ENCODE assay signal across 1 cellular context in the genomic region with DNA sequence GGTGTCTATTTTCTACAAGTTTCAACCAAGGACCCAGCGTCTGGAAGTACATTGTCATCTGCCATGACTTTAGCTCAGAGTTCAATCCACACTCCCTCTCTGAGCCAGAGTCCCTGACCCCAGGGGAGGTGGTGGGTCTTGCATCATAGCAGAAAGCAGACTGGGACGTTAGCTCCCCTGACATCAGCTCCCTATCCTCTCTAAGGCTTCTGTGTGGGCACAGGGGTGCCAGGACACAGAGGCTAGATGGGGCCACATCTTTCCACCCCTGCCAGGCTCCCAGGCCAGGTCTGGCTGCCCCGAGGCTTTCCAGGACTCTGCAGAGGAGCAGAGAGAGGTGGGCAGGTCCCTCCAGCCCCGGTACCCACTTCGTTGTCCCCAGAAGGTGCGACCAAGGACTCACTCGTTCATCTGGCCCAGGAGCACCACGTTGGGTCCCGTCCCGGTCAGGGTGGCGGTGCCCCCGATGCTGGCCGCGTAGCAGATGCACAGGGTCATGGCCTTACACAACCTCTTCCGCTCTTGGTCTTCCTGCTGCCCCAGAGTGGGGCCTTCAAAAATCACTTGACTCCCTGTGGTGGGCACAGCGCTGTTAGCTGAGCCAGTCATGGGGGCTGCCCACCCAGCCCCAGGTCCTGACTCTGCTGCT.
TF ChIP-seq lines count a peak whose summit lies in the region.

No MANE protein-coding gene starts in this region.

TF ChIP-seq in HepG2, 621 proteins besides CTCF, POLR2A, EP300 and RAD21 (continued from another document and continues in another):
- TF ChIP-seq, protein P1, sequence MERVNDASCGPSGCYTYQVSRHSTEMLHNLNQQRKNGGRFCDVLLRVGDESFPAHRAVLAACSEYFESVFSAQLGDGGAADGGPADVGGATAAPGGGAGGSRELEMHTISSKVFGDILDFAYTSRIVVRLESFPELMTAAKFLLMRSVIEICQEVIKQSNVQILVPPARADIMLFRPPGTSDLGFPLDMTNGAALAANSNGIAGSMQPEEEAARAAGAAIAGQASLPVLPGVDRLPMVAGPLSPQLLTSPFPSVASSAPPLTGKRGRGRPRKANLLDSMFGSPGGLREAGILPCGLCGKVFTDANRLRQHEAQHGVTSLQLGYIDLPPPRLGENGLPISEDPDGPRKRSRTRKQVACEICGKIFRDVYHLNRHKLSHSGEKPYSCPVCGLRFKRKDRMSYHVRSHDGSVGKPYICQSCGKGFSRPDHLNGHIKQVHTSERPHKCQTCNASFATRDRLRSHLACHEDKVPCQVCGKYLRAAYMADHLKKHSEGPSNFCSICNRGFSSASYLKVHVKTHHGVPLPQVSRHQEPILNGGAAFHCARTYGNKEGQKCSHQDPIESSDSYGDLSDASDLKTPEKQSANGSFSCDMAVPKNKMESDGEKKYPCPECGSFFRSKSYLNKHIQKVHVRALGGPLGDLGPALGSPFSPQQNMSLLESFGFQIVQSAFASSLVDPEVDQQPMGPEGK (CRISPR knock-in tag; IDR thresholded peaks at IDR 0.05): peak; percentile 45; the same call in 1 of the 2 replicates
- TF ChIP-seq, protein P2, sequence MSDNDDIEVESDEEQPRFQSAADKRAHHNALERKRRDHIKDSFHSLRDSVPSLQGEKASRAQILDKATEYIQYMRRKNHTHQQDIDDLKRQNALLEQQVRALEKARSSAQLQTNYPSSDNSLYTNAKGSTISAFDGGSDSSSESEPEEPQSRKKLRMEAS (IDR thresholded peaks at IDR 0.05): no peak
- 0 out of 4 replicates have a peak, but pooled peaks of 1 of the 2 experiments have one; percentile 23 for TF ChIP-seq KLF16 (CRISPR knock-in tag; IDR thresholded peaks at IDR 0.05)
- no peak for TF ChIP-seq SOX13 (IDR thresholded peaks at IDR 0.05)
- peak in 1 of 2 experiments; percentile 60; a peak in 2 of 4 replicates for TF ChIP-seq SOX13 (CRISPR knock-in tag; conservative IDR thresholded peaks at IDR 0.05 in 1 of 2, IDR thresholded peaks at IDR 0.05 in 1 of 2)
- 0 out of 2 replicates have a peak, but pooled peaks have one; percentile 27 for TF ChIP-seq HNRNPL (IDR thresholded peaks at IDR 0.05; ENCODE audit: low read depth, low read length)
- no peak for TF ChIP-seq HCFC1 (IDR thresholded peaks at IDR 0.05; ENCODE audit: low read depth, low read length)
- TF ChIP-seq GATAD1 (CRISPR knock-in tag; IDR thresholded peaks at IDR 0.05): 0 out of 2 replicates have a peak, but pooled peaks have one; percentile 34
- no peak for TF ChIP-seq ZNF260 (CRISPR knock-in tag; IDR thresholded peaks at IDR 0.05; ENCODE audit: borderline replicate concordance, low read depth)
- no peak for TF ChIP-seq TGIF2 (CRISPR knock-in tag; IDR thresholded peaks at IDR 0.05)
- TF ChIP-seq ZNF775 (CRISPR knock-in tag; IDR thresholded peaks at IDR 0.05; ENCODE audit: borderline replicate concordance): no peak
- peak; percentile 51; the same call in 1 of the 2 replicates for TF ChIP-seq RBFOX2 (IDR thresholded peaks at IDR 0.05; ENCODE audit: low read depth, low read length)
- no peak for TF ChIP-seq ZNF577 (CRISPR knock-in tag; IDR thresholded peaks at IDR 0.05; ENCODE audit: borderline replicate concordance, low read depth)
- peak; percentile 46; the same call in 1 of the 2 replicates for TF ChIP-seq BCL6 (CRISPR knock-in tag; IDR thresholded peaks at IDR 0.05)
- TF ChIP-seq CEBPG (CRISPR knock-in tag; IDR thresholded peaks at IDR 0.05): peak; percentile 93
- no peak for TF ChIP-seq ZNF333 (CRISPR knock-in tag; IDR thresholded peaks at IDR 0.05; ENCODE audit: borderline replicate concordance)
- peak; percentile 77 for TF ChIP-seq MED1 (CRISPR knock-in tag; IDR thresholded peaks at IDR 0.05)
- TF ChIP-seq KDM2A (CRISPR knock-in tag; IDR thresholded peaks at IDR 0.05; ENCODE audit: borderline replicate concordance, low read depth): no peak
- peak; percentile 53; the same call in 1 of the 2 replicates for TF ChIP-seq SALL1 (CRISPR knock-in tag; IDR thresholded peaks at IDR 0.05)
- peak; percentile 77 for TF ChIP-seq RXRB (CRISPR knock-in tag; IDR thresholded peaks at IDR 0.05; ENCODE audit: borderline replicate concordance)
- TF ChIP-seq CEBPB (IDR thresholded peaks at IDR 0.05; ENCODE audit: borderline replicate concordance, low read depth, low read length): peak; percentile 91
- TF ChIP-seq NFE2 (CRISPR knock-in tag; IDR thresholded peaks at IDR 0.05): no peak
- peak; percentile 83 for TF ChIP-seq HNF4A (CRISPR knock-in tag; IDR thresholded peaks at IDR 0.05)
- TF ChIP-seq, protein P3, sequence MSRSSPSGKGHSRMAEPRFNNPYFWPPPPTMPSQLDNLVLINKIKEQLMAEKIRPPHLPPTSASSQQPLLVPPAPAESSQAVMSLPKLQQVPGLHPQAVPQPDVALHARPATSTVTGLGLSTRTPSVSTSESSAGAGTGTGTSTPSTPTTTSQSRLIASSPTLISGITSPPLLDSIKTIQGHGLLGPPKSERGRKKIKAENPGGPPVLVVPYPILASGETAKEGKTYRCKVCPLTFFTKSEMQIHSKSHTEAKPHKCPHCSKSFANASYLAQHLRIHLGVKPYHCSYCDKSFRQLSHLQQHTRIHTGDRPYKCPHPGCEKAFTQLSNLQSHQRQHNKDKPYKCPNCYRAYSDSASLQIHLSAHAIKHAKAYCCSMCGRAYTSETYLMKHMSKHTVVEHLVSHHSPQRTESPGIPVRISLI (CRISPR knock-in tag; IDR thresholded peaks at IDR 0.05; ENCODE audit: borderline replicate concordance): no peak
- TF ChIP-seq, protein P4, sequence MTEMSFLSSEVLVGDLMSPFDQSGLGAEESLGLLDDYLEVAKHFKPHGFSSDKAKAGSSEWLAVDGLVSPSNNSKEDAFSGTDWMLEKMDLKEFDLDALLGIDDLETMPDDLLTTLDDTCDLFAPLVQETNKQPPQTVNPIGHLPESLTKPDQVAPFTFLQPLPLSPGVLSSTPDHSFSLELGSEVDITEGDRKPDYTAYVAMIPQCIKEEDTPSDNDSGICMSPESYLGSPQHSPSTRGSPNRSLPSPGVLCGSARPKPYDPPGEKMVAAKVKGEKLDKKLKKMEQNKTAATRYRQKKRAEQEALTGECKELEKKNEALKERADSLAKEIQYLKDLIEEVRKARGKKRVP (CRISPR knock-in tag; IDR thresholded peaks at IDR 0.05): peak in 1 of 2 experiments; percentile 71; a peak in 2 of 4 replicates
- TF ChIP-seq THAP7 (CRISPR knock-in tag; IDR thresholded peaks at IDR 0.05): 0 out of 2 replicates have a peak, but pooled peaks have one; percentile 64
- no peak for TF ChIP-seq PCBP2 (optimal IDR thresholded peaks at IDR 0.05; ENCODE audit: low read depth, low read length, poor library complexity, severe bottlenecking)
- no peak for TF ChIP-seq U2AF1 (optimal IDR thresholded peaks at IDR 0.05; ENCODE audit: low read depth, low read length)
- TF ChIP-seq ZNF570 (CRISPR knock-in tag; IDR thresholded peaks at IDR 0.05; ENCODE audit: borderline replicate concordance): no peak
- peak; percentile 38; the same call in 1 of the 2 replicates for TF ChIP-seq THAP11 (CRISPR knock-in tag; IDR thresholded peaks at IDR 0.05)
- TF ChIP-seq ZNF317 (CRISPR knock-in tag; IDR thresholded peaks at IDR 0.05): no peak
- TF ChIP-seq MYNN (CRISPR knock-in tag; IDR thresholded peaks at IDR 0.05; ENCODE audit: low read depth): no peak
- no peak for TF ChIP-seq ETV5 (CRISPR knock-in tag; IDR thresholded peaks at IDR 0.05; ENCODE audit: borderline replicate concordance)
- no peak for TF ChIP-seq RBM39 (IDR thresholded peaks at IDR 0.05; ENCODE audit: low read depth, low read length, poor library complexity, severe bottlenecking)
- no peak for TF ChIP-seq KAT7 (CRISPR knock-in tag; IDR thresholded peaks at IDR 0.05; ENCODE audit: borderline replicate concordance)
- TF ChIP-seq, protein P5, sequence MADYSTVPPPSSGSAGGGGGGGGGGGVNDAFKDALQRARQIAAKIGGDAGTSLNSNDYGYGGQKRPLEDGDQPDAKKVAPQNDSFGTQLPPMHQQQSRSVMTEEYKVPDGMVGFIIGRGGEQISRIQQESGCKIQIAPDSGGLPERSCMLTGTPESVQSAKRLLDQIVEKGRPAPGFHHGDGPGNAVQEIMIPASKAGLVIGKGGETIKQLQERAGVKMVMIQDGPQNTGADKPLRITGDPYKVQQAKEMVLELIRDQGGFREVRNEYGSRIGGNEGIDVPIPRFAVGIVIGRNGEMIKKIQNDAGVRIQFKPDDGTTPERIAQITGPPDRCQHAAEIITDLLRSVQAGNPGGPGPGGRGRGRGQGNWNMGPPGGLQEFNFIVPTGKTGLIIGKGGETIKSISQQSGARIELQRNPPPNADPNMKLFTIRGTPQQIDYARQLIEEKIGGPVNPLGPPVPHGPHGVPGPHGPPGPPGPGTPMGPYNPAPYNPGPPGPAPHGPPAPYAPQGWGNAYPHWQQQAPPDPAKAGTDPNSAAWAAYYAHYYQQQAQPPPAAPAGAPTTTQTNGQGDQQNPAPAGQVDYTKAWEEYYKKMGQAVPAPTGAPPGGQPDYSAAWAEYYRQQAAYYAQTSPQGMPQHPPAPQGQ (CRISPR knock-in tag; IDR thresholded peaks at IDR 0.05; ENCODE audit: borderline replicate concordance): no peak
- peak; percentile 67 for TF ChIP-seq NR2F6 (IDR thresholded peaks at IDR 0.05)
- TF ChIP-seq NR2F6 (CRISPR knock-in tag; IDR thresholded peaks at IDR 0.05): peak; percentile 82
- peak; percentile 62; the same call in 1 of the 2 replicates for TF ChIP-seq ZBTB33 (CRISPR knock-in tag; IDR thresholded peaks at IDR 0.05)
- TF ChIP-seq PAXIP1 (CRISPR knock-in tag; conservative IDR thresholded peaks at IDR 0.05): 0 out of 2 replicates have a peak, but pooled peaks have one; percentile 16
- TF ChIP-seq, protein P6, sequence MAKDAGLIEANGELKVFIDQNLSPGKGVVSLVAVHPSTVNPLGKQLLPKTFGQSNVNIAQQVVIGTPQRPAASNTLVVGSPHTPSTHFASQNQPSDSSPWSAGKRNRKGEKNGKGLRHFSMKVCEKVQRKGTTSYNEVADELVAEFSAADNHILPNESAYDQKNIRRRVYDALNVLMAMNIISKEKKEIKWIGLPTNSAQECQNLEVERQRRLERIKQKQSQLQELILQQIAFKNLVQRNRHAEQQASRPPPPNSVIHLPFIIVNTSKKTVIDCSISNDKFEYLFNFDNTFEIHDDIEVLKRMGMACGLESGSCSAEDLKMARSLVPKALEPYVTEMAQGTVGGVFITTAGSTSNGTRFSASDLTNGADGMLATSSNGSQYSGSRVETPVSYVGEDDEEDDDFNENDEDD (CRISPR knock-in tag; IDR thresholded peaks at IDR 0.05; ENCODE audit: borderline replicate concordance): no peak
- TF ChIP-seq ZNF234 (CRISPR knock-in tag; conservative IDR thresholded peaks at IDR 0.05): no peak
- TF ChIP-seq ZNF160 (CRISPR knock-in tag; IDR thresholded peaks at IDR 0.05): peak; percentile 63; the same call in 1 of the 2 replicates
- no peak for TF ChIP-seq TOPORS (CRISPR knock-in tag; IDR thresholded peaks at IDR 0.05)
- TF ChIP-seq, protein P7, sequence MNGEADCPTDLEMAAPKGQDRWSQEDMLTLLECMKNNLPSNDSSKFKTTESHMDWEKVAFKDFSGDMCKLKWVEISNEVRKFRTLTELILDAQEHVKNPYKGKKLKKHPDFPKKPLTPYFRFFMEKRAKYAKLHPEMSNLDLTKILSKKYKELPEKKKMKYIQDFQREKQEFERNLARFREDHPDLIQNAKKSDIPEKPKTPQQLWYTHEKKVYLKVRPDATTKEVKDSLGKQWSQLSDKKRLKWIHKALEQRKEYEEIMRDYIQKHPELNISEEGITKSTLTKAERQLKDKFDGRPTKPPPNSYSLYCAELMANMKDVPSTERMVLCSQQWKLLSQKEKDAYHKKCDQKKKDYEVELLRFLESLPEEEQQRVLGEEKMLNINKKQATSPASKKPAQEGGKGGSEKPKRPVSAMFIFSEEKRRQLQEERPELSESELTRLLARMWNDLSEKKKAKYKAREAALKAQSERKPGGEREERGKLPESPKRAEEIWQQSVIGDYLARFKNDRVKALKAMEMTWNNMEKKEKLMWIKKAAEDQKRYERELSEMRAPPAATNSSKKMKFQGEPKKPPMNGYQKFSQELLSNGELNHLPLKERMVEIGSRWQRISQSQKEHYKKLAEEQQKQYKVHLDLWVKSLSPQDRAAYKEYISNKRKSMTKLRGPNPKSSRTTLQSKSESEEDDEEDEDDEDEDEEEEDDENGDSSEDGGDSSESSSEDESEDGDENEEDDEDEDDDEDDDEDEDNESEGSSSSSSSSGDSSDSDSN (CRISPR knock-in tag; IDR thresholded peaks at IDR 0.05): 0 out of 2 replicates have a peak, but pooled peaks have one; percentile 32
- TF ChIP-seq ZNF567 (CRISPR knock-in tag; IDR thresholded peaks at IDR 0.05; ENCODE audit: borderline replicate concordance): no peak
